ENCODE assay signal across 14 cellular contexts in the genomic region with DNA sequence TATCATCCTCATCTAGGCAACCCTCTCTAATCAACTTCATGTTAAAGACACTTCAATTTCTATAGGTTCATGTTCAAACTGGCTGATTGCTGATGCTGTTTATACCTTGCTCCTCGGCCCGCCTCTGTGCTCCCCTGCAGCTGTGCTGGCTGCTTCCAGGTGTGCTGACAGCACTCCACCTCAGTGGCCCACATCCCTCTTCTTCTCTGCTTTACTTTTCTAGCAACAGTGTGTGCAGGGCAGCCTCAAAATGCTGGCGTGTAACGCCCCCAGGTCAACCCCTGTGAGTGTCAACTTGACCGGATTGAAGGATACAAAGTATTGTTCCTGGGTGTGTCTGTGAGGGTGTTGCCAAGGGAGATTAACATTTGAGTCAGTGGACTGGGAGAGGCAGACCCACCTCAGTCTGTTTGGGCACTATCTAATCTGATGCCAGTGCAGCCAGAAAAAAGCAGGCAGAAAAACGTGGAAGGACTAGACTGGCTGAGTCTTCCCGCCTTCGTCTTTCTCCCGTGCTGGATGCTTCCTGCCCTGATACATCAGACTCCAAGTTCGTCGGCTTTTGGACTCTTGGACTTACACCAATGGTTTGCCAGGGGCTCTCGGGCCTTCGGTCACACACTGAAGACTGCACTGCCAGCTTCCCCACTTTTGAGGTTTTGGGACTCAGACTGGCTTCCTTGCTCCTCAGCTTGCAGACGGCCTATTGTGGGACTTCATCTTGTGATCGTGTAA.
"Had no signal": no experiment of that assay in that cellular context is flagged by ENCODE, and none has a peak within 500 bp of the region (broad histone marks: within the 10 kb centered on the region; RNA-seq: fewer than 3 reads in every experiment).

No MANE protein-coding gene starts in this region.

- H3K9me3 ChIP-seq: colonic mucosa, lower lobe of right lung, upper lobe of left lung had no signal

- H3K27ac ChIP-seq: cardiac muscle cell, colonic mucosa, lower lobe of right lung, upper lobe of left lung had no signal

- H3K9me3 Mint-ChIP-seq: activated B cell treated with CpG ODN at 0.5 μM for 24 hours; activated CD4-positive, alpha-beta T cell treated with anti-CD3 and anti-CD28 coated beads, Interleukin-2, amount 10 ng/mL, durations not matched to agents 24 days and 14 days; activated naive CD8-positive, alpha-beta T cell treated with anti-CD3 and anti-CD28 coated beads, Interleukin-2, amount 50 U/mL, for 24 hours had no signal

- H3K4me1 Mint-ChIP-seq: activated B cell treated with CpG ODN at 0.5 μM for 24 hours; activated CD4-positive, alpha-beta T cell treated with anti-CD3 and anti-CD28 coated beads, Interleukin-2, amount 10 ng/mL, durations not matched to agents 24 days and 14 days; activated naive CD8-positive, alpha-beta T cell treated with anti-CD3 and anti-CD28 coated beads, Interleukin-2, amount 50 U/mL, for 24 hours had no signal

- H3K27ac Mint-ChIP-seq: activated B cell treated with CpG ODN at 0.5 μM for 24 hours; activated CD4-positive, alpha-beta T cell treated with anti-CD3 and anti-CD28 coated beads, Interleukin-2, amount 10 ng/mL, durations not matched to agents 24 days and 14 days; activated naive CD8-positive, alpha-beta T cell treated with anti-CD3 and anti-CD28 coated beads, Interleukin-2, amount 50 U/mL, for 24 hours; naive thymus-derived CD4-positive, alpha-beta T cell; progenitor cell of endocrine pancreas; T-helper 17 cell had no signal

- H3K4me1 ChIP-seq: colonic mucosa had no signal

- H3K4me3 ChIP-seq: cardiac muscle cell, colonic mucosa, lower lobe of right lung, upper lobe of left lung had no signal

- H3K36me3 ChIP-seq: cardiac muscle cell, colonic mucosa, lower lobe of right lung, upper lobe of left lung had no signal

- DNase-seq: activated B cell treated with CpG ODN at 0.5 μM for 24 hours; activated CD4-positive, alpha-beta T cell treated with anti-CD3 and anti-CD28 coated beads, Interleukin-2, amount 10 ng/mL, durations not matched to agents 24 days and 14 days; activated naive CD4-positive, alpha-beta T cell treated with Interleukin-2 at 50 U/mL for 16 hours; activated naive CD8-positive, alpha-beta T cell treated with anti-CD3 and anti-CD28 coated beads, Interleukin-2, amount 50 U/mL, for 24 hours; colonic mucosa; effector CD8-positive, alpha-beta T cell; hypothalamus; lower lobe of right lung; naive thymus-derived CD4-positive, alpha-beta T cell; occipital lobe; T-helper 17 cell; upper lobe of left lung had no signal

- H3K4me3 Mint-ChIP-seq: activated B cell treated with CpG ODN at 0.5 μM for 24 hours; activated CD4-positive, alpha-beta T cell treated with anti-CD3 and anti-CD28 coated beads, Interleukin-2, amount 10 ng/mL, durations not matched to agents 24 days and 14 days; activated naive CD8-positive, alpha-beta T cell treated with anti-CD3 and anti-CD28 coated beads, Interleukin-2, amount 50 U/mL, for 24 hours; naive thymus-derived CD4-positive, alpha-beta T cell; T-helper 17 cell had no signal

- H3K27me3 ChIP-seq: cardiac muscle cell, colonic mucosa, upper lobe of left lung had no signal
